ENCODE assay signal across 1 cellular context in the genomic region with DNA sequence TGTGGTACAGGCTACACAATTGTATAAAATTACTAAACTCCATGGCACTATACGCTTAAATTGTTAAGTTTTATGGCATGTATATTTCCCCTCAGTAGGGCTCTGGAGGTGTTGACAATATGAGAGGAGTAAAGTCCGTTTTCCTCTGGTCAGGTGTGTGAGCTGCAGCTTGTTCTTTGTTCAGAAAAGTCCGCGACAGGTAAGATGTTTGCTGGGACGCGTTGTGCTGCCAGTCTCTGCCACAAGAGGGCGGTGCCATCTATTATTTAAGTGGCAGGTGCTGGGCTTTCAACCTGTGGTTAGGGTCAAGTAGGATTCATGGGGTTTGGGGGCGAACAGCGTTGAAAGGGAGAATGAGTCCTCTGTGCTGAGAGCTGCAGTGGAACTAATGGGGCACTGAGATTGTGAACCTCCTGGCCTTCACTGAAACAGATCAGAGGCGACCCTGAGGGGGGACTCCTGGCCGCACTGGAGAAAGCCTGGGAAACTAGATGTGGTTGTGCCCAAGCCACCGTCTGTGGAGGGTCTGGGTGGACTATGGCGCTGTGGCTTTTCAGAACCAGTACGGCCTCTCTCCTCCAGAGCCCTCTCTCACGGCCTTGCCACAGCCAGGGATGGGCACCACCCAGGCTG.
TF ChIP-seq lines count a peak whose summit lies in the region.

No MANE protein-coding gene starts in this region.

TF ChIP-seq in HCT116, 20 proteins besides CTCF, POLR2A, EP300 and RAD21 (continued from another document):
- TF ChIP-seq, protein P1, sequence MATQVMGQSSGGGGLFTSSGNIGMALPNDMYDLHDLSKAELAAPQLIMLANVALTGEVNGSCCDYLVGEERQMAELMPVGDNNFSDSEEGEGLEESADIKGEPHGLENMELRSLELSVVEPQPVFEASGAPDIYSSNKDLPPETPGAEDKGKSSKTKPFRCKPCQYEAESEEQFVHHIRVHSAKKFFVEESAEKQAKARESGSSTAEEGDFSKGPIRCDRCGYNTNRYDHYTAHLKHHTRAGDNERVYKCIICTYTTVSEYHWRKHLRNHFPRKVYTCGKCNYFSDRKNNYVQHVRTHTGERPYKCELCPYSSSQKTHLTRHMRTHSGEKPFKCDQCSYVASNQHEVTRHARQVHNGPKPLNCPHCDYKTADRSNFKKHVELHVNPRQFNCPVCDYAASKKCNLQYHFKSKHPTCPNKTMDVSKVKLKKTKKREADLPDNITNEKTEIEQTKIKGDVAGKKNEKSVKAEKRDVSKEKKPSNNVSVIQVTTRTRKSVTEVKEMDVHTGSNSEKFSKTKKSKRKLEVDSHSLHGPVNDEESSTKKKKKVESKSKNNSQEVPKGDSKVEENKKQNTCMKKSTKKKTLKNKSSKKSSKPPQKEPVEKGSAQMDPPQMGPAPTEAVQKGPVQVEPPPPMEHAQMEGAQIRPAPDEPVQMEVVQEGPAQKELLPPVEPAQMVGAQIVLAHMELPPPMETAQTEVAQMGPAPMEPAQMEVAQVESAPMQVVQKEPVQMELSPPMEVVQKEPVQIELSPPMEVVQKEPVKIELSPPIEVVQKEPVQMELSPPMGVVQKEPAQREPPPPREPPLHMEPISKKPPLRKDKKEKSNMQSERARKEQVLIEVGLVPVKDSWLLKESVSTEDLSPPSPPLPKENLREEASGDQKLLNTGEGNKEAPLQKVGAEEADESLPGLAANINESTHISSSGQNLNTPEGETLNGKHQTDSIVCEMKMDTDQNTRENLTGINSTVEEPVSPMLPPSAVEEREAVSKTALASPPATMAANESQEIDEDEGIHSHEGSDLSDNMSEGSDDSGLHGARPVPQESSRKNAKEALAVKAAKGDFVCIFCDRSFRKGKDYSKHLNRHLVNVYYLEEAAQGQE (IDR thresholded peaks at IDR 0.05; ENCODE audit: low read depth) = no peak
- TF ChIP-seq EZH2 (IDR thresholded peaks at IDR 0.05) (no peak), EGR1 (IDR thresholded peaks at IDR 0.05; ENCODE audit: low read depth) (no peak), YY1 (IDR thresholded peaks at IDR 0.05; ENCODE audit: extremely low read depth, insufficient replicate concordance, low read depth, low read length) (no peak), ZFX (IDR thresholded peaks at IDR 0.05) (no peak), SIN3A (IDR thresholded peaks at IDR 0.05; ENCODE audit: low read depth) (no peak)
- TF ChIP-seq, protein P2, sequence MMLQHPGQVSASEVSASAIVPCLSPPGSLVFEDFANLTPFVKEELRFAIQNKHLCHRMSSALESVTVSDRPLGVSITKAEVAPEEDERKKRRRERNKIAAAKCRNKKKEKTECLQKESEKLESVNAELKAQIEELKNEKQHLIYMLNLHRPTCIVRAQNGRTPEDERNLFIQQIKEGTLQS (IDR thresholded peaks at IDR 0.05) = no peak
